In the genomic region with DNA sequence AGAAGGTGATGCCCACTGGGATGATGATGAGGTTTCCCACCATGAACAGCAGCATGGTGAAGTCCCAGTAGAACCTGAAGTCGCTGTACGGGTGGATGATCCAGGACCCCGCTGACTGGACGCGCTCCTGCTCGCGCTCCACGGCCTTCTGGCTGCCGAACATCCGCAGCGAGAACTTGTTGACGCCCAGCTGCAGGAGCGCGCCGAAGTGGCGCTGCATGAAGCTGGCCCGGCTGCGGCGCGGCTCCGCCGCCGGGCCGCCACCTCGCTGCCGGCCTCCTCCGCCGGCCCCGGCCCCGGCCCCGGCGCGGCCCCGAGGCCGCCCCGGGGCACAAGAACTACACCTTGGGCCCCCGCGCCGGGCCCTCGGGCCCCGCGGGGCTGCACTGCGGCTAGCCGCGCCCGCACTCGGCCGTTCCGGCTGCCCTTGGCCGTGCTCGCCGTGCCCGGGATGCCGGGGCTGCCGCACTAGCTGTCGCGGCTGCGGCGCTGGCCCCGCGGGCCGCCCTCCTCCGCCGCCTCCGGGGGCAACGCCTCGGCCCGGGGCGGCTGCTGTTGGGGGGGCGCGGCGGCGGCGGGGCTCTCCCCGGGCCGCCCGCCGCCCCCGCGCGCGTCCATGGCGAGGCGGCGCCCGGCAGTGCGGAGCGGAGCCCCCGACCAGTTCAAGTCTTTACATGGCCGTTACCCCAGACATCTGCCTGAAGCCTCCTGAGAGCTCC, we compare ENCODE assay signal across 7 cellular contexts.
DNase-seq lines count a peak whose midpoint lies in the region; ATAC-seq, FAIRE-seq and TF ChIP-seq lines count a peak whose summit lies in the region.
"Not testable (repeated sequence)": the region's sequence is repeated elsewhere in the genome, so short reads cannot be mapped to it uniquely, and the experiment has no call there.

No MANE protein-coding gene starts in this region.

- not testable (repeated sequence) for H3K4me1 Mint-ChIP-seq in WTC11; glutamatergic neuron (ENCODE audit: low read depth, unreplicated experiment); natural killer cell treated with Interleukin-12 subunit alpha and Interleukin-12 subunit beta and Interleukin-15 and Interleukin-18, amount 100 ng/mL, for 72 hours (ENCODE audit: low read depth in 2 of 2)

- not testable (repeated sequence) for H3K36me3 ChIP-seq in body of pancreas (replicated peaks in 1 of 2; ENCODE audit: insufficient read depth in 1 of 2, low read depth in 2 of 2)

- DNase-seq in A549 (ENCODE audit: low read depth in 1 of 2, low spot score in 1 of 2); HTR-8/SVneo (ENCODE audit: insufficient read length, low spot score); WTC11 (ENCODE audit: low spot score); body of pancreas; natural killer cell treated with Interleukin-12 subunit alpha and Interleukin-12 subunit beta and Interleukin-15 and Interleukin-18, amount 100 ng/mL, for 72 hours (ENCODE audit: low spot score); stimulated activated naive CD8-positive, alpha-beta T cell treated with anti-CD3 and anti-CD28 coated beads, Interleukin-15, Interleukin-2, amounts not matched to agents 100 U/mL and 50 U/mL, for 24 hours: not testable (repeated sequence)
- peak; percentile 13 for DNase-seq in glutamatergic neuron

- H3K36me3 Mint-ChIP-seq in WTC11; glutamatergic neuron (ENCODE audit: unreplicated experiment); natural killer cell treated with Interleukin-12 subunit alpha and Interleukin-12 subunit beta and Interleukin-15 and Interleukin-18, amount 100 ng/mL, for 72 hours: not testable (repeated sequence)

- H3K27me3 Mint-ChIP-seq in WTC11 (ENCODE audit: low read depth), result peaks cover 19% of the 10 kb centered on the region
- H3K27me3 Mint-ChIP-seq in glutamatergic neuron (ENCODE audit: unreplicated experiment); natural killer cell treated with Interleukin-12 subunit alpha and Interleukin-12 subunit beta and Interleukin-15 and Interleukin-18, amount 100 ng/mL, for 72 hours: not testable (repeated sequence)

- H3K27ac ChIP-seq in A549, result peak overlapping the region in 1 of 2 experiments; percentile 74; a peak in 2 of 6 replicates
- not testable (repeated sequence) for H3K27ac ChIP-seq in body of pancreas

- CTCF ChIA-PET in A549 (lab: Yijun Ruan, JAX); WTC11 (lab: Charles Lee): not testable (repeated sequence)

- H3K9me3 ChIP-seq in A549, body of pancreas: not testable (repeated sequence)

- peak overlapping the region; percentile 47; the same call in 1 of the 3 replicates for H3K4me2 ChIP-seq in A549

- peak overlapping the region; percentile 38; the same call in 2 of the 3 replicates for H3K4me3 ChIP-seq in A549
- not testable (repeated sequence) for H3K4me3 ChIP-seq in body of pancreas

- not testable (repeated sequence) for H3K4me1 ChIP-seq in A549, body of pancreas

- 21% methylated on average over 5 of the region's 90 CpGs for WGBS in A549 (ENCODE audit: missing lambda C conversion rate)
- 8% methylated on average over 8 of the region's 90 CpGs; no CpG with 5 or more reads in 1 of the 2 donors for WGBS in body of pancreas, 2 donors

- not testable (repeated sequence) for H3K27me3 ChIP-seq in body of pancreas

- TF ChIP-seq CTCF in A549 (IDR thresholded peaks at IDR 0.05); WTC11 (IDR thresholded peaks at IDR 0.05); body of pancreas (IDR thresholded peaks at IDR 0.05); glutamatergic neuron (IDR thresholded peaks at IDR 0.05; ENCODE audit: partially characterized antibody, unreplicated experiment): not testable (repeated sequence)

- POLR2A ChIA-PET in A549 (lab: Yijun Ruan, JAX); WTC11 (lab: Charles Lee): not testable (repeated sequence)

- not testable (repeated sequence) for TF ChIP-seq RAD21 in A549 (conservative IDR thresholded peaks at IDR 0.05 in 1 of 2, IDR thresholded peaks at IDR 0.05 in 1 of 2)

- not testable (repeated sequence) for TF ChIP-seq POLR2A in A549 (IDR thresholded peaks at IDR 0.05; ENCODE audit: low read length); body of pancreas (IDR thresholded peaks at IDR 0.05)

- H3K4me3 Mint-ChIP-seq in WTC11; glutamatergic neuron (ENCODE audit: unreplicated experiment); natural killer cell treated with Interleukin-12 subunit alpha and Interleukin-12 subunit beta and Interleukin-15 and Interleukin-18, amount 100 ng/mL, for 72 hours: not testable (repeated sequence)

- ATAC-seq in A549 (peak; percentile 84 to 89), WTC11 (peak; percentile 44), body of pancreas (peak; percentile 35)
- ATAC-seq in natural killer cell treated with Interleukin-12 subunit alpha and Interleukin-12 subunit beta and Interleukin-15 and Interleukin-18, amount 100 ng/mL, for 72 hours, result peak; percentile 25 to 56
- ATAC-seq in stimulated activated naive CD8-positive, alpha-beta T cell treated with anti-CD3 and anti-CD28 coated beads, Interleukin-15, Interleukin-2, amounts not matched to agents 100 U/mL and 50 U/mL, for 24 hours, result peak; percentile 17

- H3K9me3 Mint-ChIP-seq in WTC11; glutamatergic neuron (ENCODE audit: unreplicated experiment); natural killer cell treated with Interleukin-12 subunit alpha and Interleukin-12 subunit beta and Interleukin-15 and Interleukin-18, amount 100 ng/mL, for 72 hours: not testable (repeated sequence)

- intact Hi-C loops in body of pancreas (cut with DNase I), result not testable (repeated sequence)

- TF ChIP-seq EP300 in A549 (IDR thresholded peaks at IDR 0.05), result not testable (repeated sequence)

- not testable (repeated sequence) for H3K27ac Mint-ChIP-seq in WTC11; glutamatergic neuron (ENCODE audit: unreplicated experiment); natural killer cell treated with Interleukin-12 subunit alpha and Interleukin-12 subunit beta and Interleukin-15 and Interleukin-18, amount 100 ng/mL, for 72 hours

- not testable (repeated sequence) for FAIRE-seq in A549 (lab: Jason Lieb, UNC)
- FAIRE-seq in HTR-8/SVneo (lab: Jason Lieb, UNC), result peak; percentile 63

Comparison
In these comparisons a context has a peak if more than half of its experiments do, and no peak if none do; other contexts are left out.
1. ATAC-seq: peak in every context shown above with its lines; median percentile 86 in A549; 44 in WTC11; 40 in natural killer cell treated with Interleukin-12 subunit alpha and Interleukin-12 subunit beta and Interleukin-15 and Interleukin-18, amount 100 ng/mL, for 72 hours; 35 in body of pancreas; 17 in stimulated activated naive CD8-positive, alpha-beta T cell treated with anti-CD3 and anti-CD28 coated beads, Interleukin-15, Interleukin-2, amounts not matched to agents 100 U/mL and 50 U/mL, for 24 hours.